ENCODE assay signal across 9 cellular contexts in genomic region chr15:89837134-89837829, GRCh38. TPM values are rescaled to one million over a fixed set of nuclear protein-coding genes. Genes with fewer than 3 reads are reported as not detected.
A peak's percentile ranks its signal among the peaks of the same experiment; 100 is the strongest.
DNase-seq lines count a peak whose midpoint lies in the region; ATAC-seq and TF ChIP-seq lines count a peak whose summit lies in the region.
"Had no signal": no experiment of that assay in that cellular context is flagged by ENCODE, and none has a peak within 500 bp of the region (broad histone marks: within the 10 kb centered on the region; RNA-seq: fewer than 3 reads in every experiment).

No MANE protein-coding gene starts in this region.

- DNase-seq in cardiac muscle cell (ENCODE audit: low read depth in 1 of 2, low spot score in 1 of 2) (peak in 1 of 2 donors; percentile 66), Right ventricle myocardium inferior (ENCODE audit: missing footprints) (no peak), choroid plexus epithelial cell (ENCODE audit: low read depth) (peak; percentile 71), mucosa of descending colon (no peak), NCI-H128 (lab: John Stamatoyannopoulos, UW; ENCODE audit: unreplicated experiment) (no peak), NCI-H526 treated with DMSO at 0.1 percent for 48 hours (lab: John Stamatoyannopoulos, UW) (no peak), germinal center (ENCODE audit: low spot score) (no peak)
- DNase-seq in CD8-positive, alpha-beta T cell: no peak
- DNase-seq: CD8-positive, alpha-beta memory T cell had no signal

- H3K36me3 ChIP-seq in cardiac muscle cell: peaks cover 17% of the 10 kb centered on the region
- H3K36me3 ChIP-seq in mucosa of descending colon (ENCODE audit: low read depth): peaks cover 6% of the 10 kb centered on the region
- H3K36me3 ChIP-seq in CD8-positive, alpha-beta T cell (ENCODE audit: insufficient read depth, low read length): peaks cover 27% of the 10 kb centered on the region

- POLR2A ChIA-PET in CD8-positive, alpha-beta T cell (lab: Charles Lee): no interaction called here

- H3K27me3 Mint-ChIP-seq in CD8-positive, alpha-beta T cell (ENCODE audit: low read depth): no peaks in the 10 kb centered on the region
- H3K27me3 Mint-ChIP-seq: CD8-positive, alpha-beta memory T cell had no signal

- ATAC-seq in Right ventricle myocardium inferior: no peak
- peak; percentile 25 for ATAC-seq in mucosa of descending colon
- ATAC-seq in CD8-positive, alpha-beta T cell: no peak

- H3K36me3 Mint-ChIP-seq in CD8-positive, alpha-beta T cell: peaks cover 77% of the 10 kb centered on the region

- intact Hi-C loops in Right ventricle myocardium inferior (cut with DNase I): no loop called here
- intact Hi-C loops in mucosa of descending colon (cut with DNase I, micrococcal nuclease): no loop called here
- intact Hi-C loops in CD8-positive, alpha-beta T cell (cut with DNase I, micrococcal nuclease): no loop called here

- no peak for TF ChIP-seq CTCF in cardiac muscle cell (IDR thresholded peaks at IDR 0.05; ENCODE audit: low read depth, low read length)
- peak; percentile 17 for TF ChIP-seq CTCF in choroid plexus epithelial cell (conservative IDR thresholded peaks at IDR 0.05; ENCODE audit: low read depth, low read length)
- no peak for TF ChIP-seq CTCF in mucosa of descending colon (IDR thresholded peaks at IDR 0.05)
- no peak for TF ChIP-seq CTCF in CD8-positive, alpha-beta T cell (IDR thresholded peaks at IDR 0.05)

- no peak overlapping the region for H3K4me3 Mint-ChIP-seq in CD8-positive, alpha-beta T cell
- H3K4me3 Mint-ChIP-seq: CD8-positive, alpha-beta memory T cell had no signal

- no peaks in the 10 kb centered on the region for H3K4me1 ChIP-seq in cardiac muscle cell (ENCODE audit: low read depth)
- H3K4me1 ChIP-seq in mucosa of descending colon (ENCODE audit: low read depth): no peaks in the 10 kb centered on the region
- H3K4me1 ChIP-seq in CD8-positive, alpha-beta T cell (ENCODE audit: insufficient read depth, low read length): no peaks in the 10 kb centered on the region

- peak overlapping the region; percentile 85 for H3K27ac ChIP-seq in cardiac muscle cell
- H3K27ac ChIP-seq in CD8-positive, alpha-beta T cell (ENCODE audit: low read depth, low read length): no peak overlapping the region

- no peak overlapping the region for H3K4me3 ChIP-seq in cardiac muscle cell
- H3K4me3 ChIP-seq in choroid plexus epithelial cell (ENCODE audit: low read depth, low read length): no peak overlapping the region
- no peak overlapping the region for H3K4me3 ChIP-seq in mucosa of descending colon
- H3K4me3 ChIP-seq in CD8-positive, alpha-beta T cell (ENCODE audit: low read depth, low read length): no peak overlapping the region

- H3K9me3 ChIP-seq in cardiac muscle cell (ENCODE audit: low read depth) (no peaks in the 10 kb centered on the region), mucosa of descending colon (no peaks in the 10 kb centered on the region)
- no peaks in the 10 kb centered on the region for H3K9me3 ChIP-seq in CD8-positive, alpha-beta T cell (ENCODE audit: low read length)

- CTCF ChIA-PET in CD8-positive, alpha-beta T cell (lab: Charles Lee): no interaction called here

- H3K4me1 Mint-ChIP-seq in CD8-positive, alpha-beta T cell (ENCODE audit: low read depth): no peaks in the 10 kb centered on the region
- H3K4me1 Mint-ChIP-seq: CD8-positive, alpha-beta memory T cell had no signal

- H3K27ac Mint-ChIP-seq in CD8-positive, alpha-beta T cell: no peak overlapping the region

- no peaks in the 10 kb centered on the region for H3K27me3 ChIP-seq in cardiac muscle cell
- no peaks in the 10 kb centered on the region for H3K27me3 ChIP-seq in CD8-positive, alpha-beta T cell (ENCODE audit: insufficient read depth, low read length)

- H3K9me3 Mint-ChIP-seq in CD8-positive, alpha-beta T cell: no peaks in the 10 kb centered on the region
- H3K9me3 Mint-ChIP-seq: CD8-positive, alpha-beta memory T cell had no signal

RNA-seq across cellular contexts. Expression of gene ANPEP, which starts 22.6 kb away (rescaled TPM):
- total RNA-seq in cardiac muscle cell (0.21 TPM in 1 of 2 replicates, not detected in the other), Right ventricle myocardium inferior (9.4 TPM), mucosa of descending colon (1,000 to 10,000 TPM in 1 of 3 donors, 100 to 1,000 TPM in 2; 270 to 1,014 (median 289) TPM)
- 0.17 and 0.20 TPM in 2 replicates for polyA plus RNA-seq in cardiac muscle cell
- under 1 TPM; 0.19 to 0.43 TPM for total RNA-seq in CD8-positive, alpha-beta T cell
- polyA plus RNA-seq: CD8-positive, alpha-beta memory T cell had no signal

RNA-seq across cellular contexts. Expression of gene AP3S2, which starts 56.5 kb away (rescaled TPM):
- total RNA-seq in cardiac muscle cell (37.9 and 50.2 TPM in 2 replicates), Right ventricle myocardium inferior (46.9 TPM), mucosa of descending colon (10 to 100 TPM; 56.1 to 93.4 (median 65.1) TPM)
- polyA plus RNA-seq in cardiac muscle cell: 31.0 and 34.6 TPM in 2 replicates
- total RNA-seq in CD8-positive, alpha-beta T cell: 10 to 100 TPM; 14.2 to 16.0 TPM

Comparison
In these comparisons a context has a peak if more than half of its experiments do, and no peak if none do; other contexts are left out.
1. RNA of gene ANPEP, which starts 22.6 kb away (total RNA-seq): 270 to 1,014 TPM in mucosa of descending colon; 9.4 TPM in Right ventricle myocardium inferior (single experiment), 0.19 to 0.43 TPM in CD8-positive, alpha-beta T cell and 0.21 TPM in cardiac muscle cell; every median in the first group is over 10 times any median in the second.